In genomic region chr12:41032386-41032785, GRCh38 we compare ENCODE assay signal across 35 cellular contexts.
"Had no signal": no experiment of that assay in that cellular context is flagged by ENCODE, and none has a peak within 500 bp of the region (broad histone marks: within the 10 kb centered on the region; RNA-seq: fewer than 3 reads in every experiment).

No MANE protein-coding gene starts in this region.

- H3K27me3 ChIP-seq: Peyer's patch had no signal

- H3K4me1 ChIP-seq: Peyer's patch had no signal

- H3K9ac ChIP-seq: KMS-11 had no signal

- FAIRE-seq: astrocyte, bronchial epithelial cell had no signal

- H3K4me3 ChIP-seq: Peyer's patch had no signal

- H3K27ac ChIP-seq: KMS-11, Peyer's patch, VCaP had no signal

- DNase-seq: activated B cell treated with CpG ODN at 0.5 μM for 24 hours; activated CD4-positive, alpha-beta memory T cell treated with anti-CD3 and anti-CD28 coated beads for 36 hours; activated CD4-positive, alpha-beta T cell treated with anti-CD3 and anti-CD28 coated beads for 4 hours; activated CD4-positive, alpha-beta T cell treated with anti-CD3 and anti-CD28 coated beads, Interleukin-2, amount 50 U/mL, for 1 hour; activated CD4-positive, CD25-positive, alpha-beta regulatory T cell treated with anti-CD3 and anti-CD28 coated beads, Interleukin-2, amount 50 U/mL, for 72 hours; activated CD8-positive, alpha-beta memory T cell treated with anti-CD3 and anti-CD28 coated beads, Interleukin-2, amount 50 U/mL, for 4 hours; activated effector memory CD4-positive, alpha-beta T cell treated with anti-CD3 and anti-CD28 coated beads, Interleukin-2, amount 50 U/mL, for 16 hours; activated naive CD4-positive, alpha-beta T cell; activated naive CD4-positive, alpha-beta T cell treated with anti-CD3 and anti-CD28 coated beads, Interleukin-2, amount 50 U/mL, for 16 hours; activated naive CD8-positive, alpha-beta T cell treated with anti-CD3 and anti-CD28 coated beads for 36 hours; activated T-cell treated with anti-CD3 and anti-CD28 coated beads, Interleukin-2, amount 50 U/mL, for 48 hours; caudate nucleus; cerebellar nuclear complex; MM.1S; MV-4-11; NCI-H1092; NCI-H1436 treated with DMSO at 0.1 percent for 48 hours; NCI-H1694 treated with DMSO at 0.1 percent for 48 hours; NCI-H2029; NCI-H510A; NCI-H526; NCI-H748 treated with DMSO at 0.1 percent for 48 hours; NK-92 treated with Interleukin-12 subunit alpha and Interleukin-12 subunit beta, amount 100 ng/mL, for 24 hours; PC-3; Peyer's patch; RPMI8226; SIG-M5; SW 1271; T-helper 1 cell; T-helper 2 cell; T-helper 9 cell had no signal

- H3K4me2 ChIP-seq: KMS-11 had no signal

- H3K36me3 ChIP-seq: Peyer's patch had no signal

- H3K9me3 ChIP-seq: Peyer's patch had no signal
